Comparison of ENCODE assay signal across 1 cellular context in the genomic region with DNA sequence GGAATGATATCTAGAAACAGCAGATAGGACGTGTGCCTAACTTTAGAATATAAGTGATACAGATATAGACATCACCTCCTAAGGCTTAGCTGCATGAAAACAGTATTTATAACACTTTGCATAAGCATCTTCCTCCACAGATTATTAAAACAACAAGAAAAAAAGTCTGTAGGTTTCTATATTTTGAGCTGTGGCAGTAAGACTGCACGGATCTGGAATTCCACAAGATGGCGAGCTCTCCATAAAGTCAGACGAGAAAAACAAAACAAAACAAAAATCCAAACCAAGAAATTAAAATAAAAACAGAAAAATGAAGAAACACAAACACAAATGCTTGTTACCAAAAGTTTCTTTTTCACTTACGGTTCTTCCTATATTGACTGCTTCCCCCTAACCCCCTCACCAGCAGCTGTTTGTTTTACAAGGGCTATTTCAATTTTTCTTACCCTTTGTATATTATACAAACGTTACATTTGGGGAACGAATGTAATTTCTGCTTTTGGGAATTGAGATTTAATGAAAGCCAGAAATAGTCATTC.
TF ChIP-seq lines count a peak whose summit lies in the region.

No MANE protein-coding gene starts in this region.

TF ChIP-seq in GM23338, 12 proteins besides CTCF, POLR2A, EP300 and RAD21 (continued from another document):
- TF ChIP-seq, protein P1, sequence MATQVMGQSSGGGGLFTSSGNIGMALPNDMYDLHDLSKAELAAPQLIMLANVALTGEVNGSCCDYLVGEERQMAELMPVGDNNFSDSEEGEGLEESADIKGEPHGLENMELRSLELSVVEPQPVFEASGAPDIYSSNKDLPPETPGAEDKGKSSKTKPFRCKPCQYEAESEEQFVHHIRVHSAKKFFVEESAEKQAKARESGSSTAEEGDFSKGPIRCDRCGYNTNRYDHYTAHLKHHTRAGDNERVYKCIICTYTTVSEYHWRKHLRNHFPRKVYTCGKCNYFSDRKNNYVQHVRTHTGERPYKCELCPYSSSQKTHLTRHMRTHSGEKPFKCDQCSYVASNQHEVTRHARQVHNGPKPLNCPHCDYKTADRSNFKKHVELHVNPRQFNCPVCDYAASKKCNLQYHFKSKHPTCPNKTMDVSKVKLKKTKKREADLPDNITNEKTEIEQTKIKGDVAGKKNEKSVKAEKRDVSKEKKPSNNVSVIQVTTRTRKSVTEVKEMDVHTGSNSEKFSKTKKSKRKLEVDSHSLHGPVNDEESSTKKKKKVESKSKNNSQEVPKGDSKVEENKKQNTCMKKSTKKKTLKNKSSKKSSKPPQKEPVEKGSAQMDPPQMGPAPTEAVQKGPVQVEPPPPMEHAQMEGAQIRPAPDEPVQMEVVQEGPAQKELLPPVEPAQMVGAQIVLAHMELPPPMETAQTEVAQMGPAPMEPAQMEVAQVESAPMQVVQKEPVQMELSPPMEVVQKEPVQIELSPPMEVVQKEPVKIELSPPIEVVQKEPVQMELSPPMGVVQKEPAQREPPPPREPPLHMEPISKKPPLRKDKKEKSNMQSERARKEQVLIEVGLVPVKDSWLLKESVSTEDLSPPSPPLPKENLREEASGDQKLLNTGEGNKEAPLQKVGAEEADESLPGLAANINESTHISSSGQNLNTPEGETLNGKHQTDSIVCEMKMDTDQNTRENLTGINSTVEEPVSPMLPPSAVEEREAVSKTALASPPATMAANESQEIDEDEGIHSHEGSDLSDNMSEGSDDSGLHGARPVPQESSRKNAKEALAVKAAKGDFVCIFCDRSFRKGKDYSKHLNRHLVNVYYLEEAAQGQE (IDR thresholded peaks at IDR 0.05; ENCODE audit: unreplicated experiment): no peak
- TF ChIP-seq POLR2AphosphoS5 (IDR thresholded peaks at IDR 0.05; ENCODE audit: low read depth): no peak
- TF ChIP-seq ZNF114 (CRISPR knock-in tag; IDR thresholded peaks at IDR 0.05): no peak
- no peak for TF ChIP-seq NANOG (IDR thresholded peaks at IDR 0.05; ENCODE audit: borderline replicate concordance)
- TF ChIP-seq EZH2 (IDR thresholded peaks at IDR 0.05; ENCODE audit: low read depth, unreplicated experiment): no peak
- TF ChIP-seq EZH2phosphoT487 (IDR thresholded peaks at IDR 0.05; ENCODE audit: unreplicated experiment): no peak
TF ChIP-seq in GM23338: peak in this region for 0.
